ENCODE assay signal across 9 cellular contexts in genomic region chr1:84995484-84996334, GRCh38. TPM values are rescaled to one million over a fixed set of nuclear protein-coding genes. Genes with fewer than 3 reads are reported as not detected.
A peak's percentile ranks its signal among the peaks of the same experiment; 100 is the strongest.
DNase-seq lines count a peak whose midpoint lies in the region; ATAC-seq, FAIRE-seq and TF ChIP-seq lines count a peak whose summit lies in the region.
"Had no signal": no experiment of that assay in that cellular context is flagged by ENCODE, and none has a peak within 500 bp of the region (broad histone marks: within the 10 kb centered on the region; RNA-seq: fewer than 3 reads in every experiment).

No MANE protein-coding gene starts in this region.

- TF ChIP-seq POLR2A in esophagus muscularis mucosa (IDR thresholded peaks at IDR 0.05; ENCODE audit: low read depth) (no peak), body of pancreas (IDR thresholded peaks at IDR 0.05) (no peak), H54 (IDR thresholded peaks at IDR 0.05; ENCODE audit: low read depth, low read length) (no peak)

- H3K4me3 Mint-ChIP-seq in activated naive CD8-positive, alpha-beta T cell treated with anti-CD3 and anti-CD28 coated beads, Interleukin-2, amount 50 U/mL, for 24 hours = peak overlapping the region; percentile 84

- ATAC-seq in GM19455 (IDR thresholded peaks at IDR 0.05; ENCODE audit: unreplicated experiment) (peak; percentile 52), HG03342 (IDR thresholded peaks at IDR 0.05; ENCODE audit: unreplicated experiment) (peak; percentile 48), body of pancreas (no peak)
- ATAC-seq in activated naive CD8-positive, alpha-beta T cell treated with anti-CD3 and anti-CD28 coated beads, Interleukin-2, amount 50 U/mL, for 24 hours = peak; percentile 53

- H3K4me1 ChIP-seq in esophagus muscularis mucosa (peaks cover 18 to 29% (median 25%) of the 10 kb centered on the region in 4 donors), body of pancreas (peaks cover 21% of the 10 kb centered on the region), SJCRH30 (peaks cover 3% of the 10 kb centered on the region; the same call in 1 of the 2 replicates)

- TF ChIP-seq CTCF in GM10266 (IDR thresholded peaks at IDR 0.05; ENCODE audit: control insufficient read depth, insufficient read depth, low read depth, missing control alignments) (no peak), esophagus muscularis mucosa (IDR thresholded peaks at IDR 0.05) (no peak), body of pancreas (IDR thresholded peaks at IDR 0.05) (no peak)

- WGBS in esophagus muscularis mucosa = 77% methylated on average over 10 of the region's 10 CpGs
- WGBS in body of pancreas, 2 donors = 78 to 80% methylated on average over 10 of the region's 10 CpGs

- H3K9me3 Mint-ChIP-seq in activated naive CD8-positive, alpha-beta T cell treated with anti-CD3 and anti-CD28 coated beads, Interleukin-2, amount 50 U/mL, for 24 hours = no peaks in the 10 kb centered on the region

- DNase-seq in GM10266 (ENCODE audit: extremely low spot score) (peak; percentile 73), esophagus muscularis mucosa (ENCODE audit: extremely low spot score) (no peak), body of pancreas (no peak), SJCRH30 (no peak), H54 (ENCODE audit: insufficient read length, low spot score) (no peak)
- peak; percentile 18 for DNase-seq in activated naive CD8-positive, alpha-beta T cell treated with anti-CD3 and anti-CD28 coated beads, Interleukin-2, amount 50 U/mL, for 24 hours

- peaks cover 30% of the 10 kb centered on the region for H3K36me3 Mint-ChIP-seq in activated naive CD8-positive, alpha-beta T cell treated with anti-CD3 and anti-CD28 coated beads, Interleukin-2, amount 50 U/mL, for 24 hours (ENCODE audit: low read depth)

- intact Hi-C loops in esophagus muscularis mucosa (cut with DNase I) = no loop called here
- intact Hi-C loops in body of pancreas (cut with DNase I) = no loop called here

- no peaks in the 10 kb centered on the region for H3K36me3 ChIP-seq in esophagus muscularis mucosa
- no peaks in the 10 kb centered on the region for H3K36me3 ChIP-seq in body of pancreas (replicated peaks in 1 of 2; ENCODE audit: insufficient read depth in 1 of 2, low read depth in 2 of 2)
- H3K36me3 ChIP-seq in SJCRH30 = no peaks in the 10 kb centered on the region

- peaks cover 23% of the 10 kb centered on the region for H3K27me3 Mint-ChIP-seq in activated naive CD8-positive, alpha-beta T cell treated with anti-CD3 and anti-CD28 coated beads, Interleukin-2, amount 50 U/mL, for 24 hours

- H3K4me3 ChIP-seq in esophagus muscularis mucosa (peak overlapping the region in 1 of 4 donors; percentile 63), body of pancreas (no peak overlapping the region), SJCRH30 (no peak overlapping the region)

- no peak for TF ChIP-seq EP300 in esophagus muscularis mucosa (IDR thresholded peaks at IDR 0.05)

- no peak for FAIRE-seq in H54 (lab: Jason Lieb, UNC)
- FAIRE-seq: colon had no signal

- H3K27ac Mint-ChIP-seq in activated naive CD8-positive, alpha-beta T cell treated with anti-CD3 and anti-CD28 coated beads, Interleukin-2, amount 50 U/mL, for 24 hours = peak overlapping the region; percentile 69

- H3K27ac ChIP-seq in esophagus muscularis mucosa (replicated peaks in 1 of 4) = no peak overlapping the region
- no peak overlapping the region for H3K27ac ChIP-seq in body of pancreas
- no peak overlapping the region for H3K27ac ChIP-seq in SJCRH30

- H3K4me1 Mint-ChIP-seq in activated naive CD8-positive, alpha-beta T cell treated with anti-CD3 and anti-CD28 coated beads, Interleukin-2, amount 50 U/mL, for 24 hours = peaks cover 55% of the 10 kb centered on the region

- H3K27me3 ChIP-seq in esophagus muscularis mucosa (peaks cover 0 to 46% (median 17%) of the 10 kb centered on the region in 4 donors), body of pancreas (no peaks in the 10 kb centered on the region), SJCRH30 (peaks cover 21% of the 10 kb centered on the region)

- H3K9me3 ChIP-seq in esophagus muscularis mucosa = no peaks in the 10 kb centered on the region
- no peaks in the 10 kb centered on the region for H3K9me3 ChIP-seq in body of pancreas
- H3K9me3 ChIP-seq in SJCRH30 (replicated peaks) = no peaks in the 10 kb centered on the region

RNA-seq across cellular contexts. Expression of gene MCOLN2, which starts 1.2 kb away (rescaled TPM):
- total RNA-seq in esophagus muscularis mucosa = under 1 TPM; under 0.01 to 0.83 (median 0.18) TPM
- not detected for total RNA-seq in body of pancreas
- 1.6 and 2.4 TPM in 2 replicates for total RNA-seq in SJCRH30 (2014; rRNA removed; shearing (Covaris generic))

RNA-seq across cellular contexts. Expression of gene MCOLN3, which starts 52.6 kb away (rescaled TPM):
- total RNA-seq in esophagus muscularis mucosa = 1 to 10 TPM in 2 of 4 donors, under 1 TPM in 2; 0.65 to 2.1 (median 1.0) TPM
- 10 to 100 TPM; 15.8 to 17.5 TPM for total RNA-seq in body of pancreas
- total RNA-seq in SJCRH30 (2014; rRNA removed; shearing (Covaris generic)) = 4.7 and 6.2 TPM in 2 replicates

Comparison
In these comparisons a context has a peak if more than half of its experiments do, and no peak if none do; other contexts are left out.
1. DNase-seq: peak in GM10266 (single experiment) and activated naive CD8-positive, alpha-beta T cell treated with anti-CD3 and anti-CD28 coated beads, Interleukin-2, amount 50 U/mL, for 24 hours (single experiment); none in esophagus muscularis mucosa (single experiment), body of pancreas (0 of 4), SJCRH30 (0 of 2) and H54 (single experiment).